In the genomic region with DNA sequence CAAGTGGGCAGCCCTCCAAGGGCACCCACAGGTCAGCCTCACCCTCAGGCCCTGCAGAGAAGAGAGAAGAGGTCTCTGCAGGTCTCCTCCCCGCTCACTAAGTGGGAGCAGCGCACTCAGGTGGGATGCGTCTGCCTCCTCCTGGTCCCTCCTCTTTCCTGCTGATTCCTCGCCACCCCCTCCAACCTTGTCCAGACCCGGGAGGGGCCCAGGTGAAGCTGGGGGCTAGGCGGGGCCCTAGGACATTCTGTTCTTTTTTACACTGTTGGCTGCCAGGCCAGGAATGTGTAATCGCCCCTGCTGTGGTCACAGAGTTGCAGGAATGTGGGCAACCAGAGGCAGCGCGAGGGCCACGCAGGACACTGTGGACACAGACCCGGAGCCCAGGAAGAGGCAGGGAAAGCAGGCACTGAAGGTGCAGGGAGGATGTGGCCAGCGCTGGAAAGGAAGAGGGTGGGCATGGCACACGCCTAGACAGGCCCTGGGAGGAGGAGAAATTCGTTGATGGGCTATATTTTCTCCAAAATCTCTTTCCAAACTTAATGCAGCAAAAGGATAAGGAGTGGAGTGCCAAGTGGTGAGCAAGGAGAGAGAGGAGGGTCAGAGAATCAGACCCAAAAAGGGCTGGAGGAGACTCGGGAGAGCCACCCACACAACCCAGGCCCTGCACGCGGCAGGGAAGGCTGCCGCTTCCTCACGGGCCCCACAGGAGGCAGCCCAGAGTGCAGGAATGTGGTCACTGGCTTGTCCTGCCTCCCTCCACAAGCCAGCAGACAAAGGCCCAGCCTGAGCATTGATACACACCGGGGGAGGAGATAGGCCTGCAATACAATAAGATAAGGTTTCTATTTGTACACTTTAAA, we compare ENCODE assay signal across 1 cellular context.
TF ChIP-seq lines count a peak whose summit lies in the region.

No MANE protein-coding gene starts in this region.

TF ChIP-seq in HCT116, 20 proteins besides CTCF, POLR2A, EP300 and RAD21 (continued from another document):
- no peak for TF ChIP-seq ZNF274 (IDR thresholded peaks at IDR 0.05; ENCODE audit: low read depth, low read length)
